ENCODE assay signal across 13 cellular contexts in genomic region chr2:654896-655295, GRCh38.
"Had no signal": no experiment of that assay in that cellular context is flagged by ENCODE, and none has a peak within 500 bp of the region (broad histone marks: within the 10 kb centered on the region; RNA-seq: fewer than 3 reads in every experiment).

No MANE protein-coding gene starts in this region.

- H3K4me3 ChIP-seq: skin epidermis had no signal

- H3K27ac ChIP-seq: brain microvascular endothelial cell, skin epidermis had no signal

- H3K36me3 ChIP-seq: brain microvascular endothelial cell had no signal

- ATAC-seq: left lobe of liver, right cardiac atrium had no signal

- DNase-seq: activated CD4-positive, alpha-beta T cell treated with anti-CD3 and anti-CD28 coated beads, Interleukin-2, amount 50 U/mL, for 4 hours; activated naive CD4-positive, alpha-beta T cell treated with anti-CD3 and anti-CD28 coated beads, Interleukin-2, amount 50 U/mL, for 16 hours; activated T-cell treated with anti-CD3 and anti-CD28 coated beads, Interleukin-2, amount 50 U/mL, for 1 hour; aorta; central memory CD4-positive, alpha-beta T cell; erythroblast; kidney; midbrain; occipital lobe had no signal
